In genomic region chr7:149144996-149145850, GRCh38 we compare ENCODE assay signal across 12 cellular contexts. TPM values are rescaled to one million over a fixed set of nuclear protein-coding genes. Genes with fewer than 3 reads are reported as not detected.
DNase-seq lines count a peak whose midpoint lies in the region; ATAC-seq and TF ChIP-seq lines count a peak whose summit lies in the region.
"Had no signal": no experiment of that assay in that cellular context is flagged by ENCODE, and none has a peak within 500 bp of the region (broad histone marks: within the 10 kb centered on the region; RNA-seq: fewer than 3 reads in every experiment).

No MANE protein-coding gene starts in this region.

- no peaks in the 10 kb centered on the region for H3K9me3 Mint-ChIP-seq in activated CD4-positive, alpha-beta memory T cell treated with anti-CD3 and anti-CD28 coated beads for 36 hours

- no peak for TF ChIP-seq POLR2A in transverse colon (IDR thresholded peaks at IDR 0.05)

- H3K9me3 ChIP-seq in BLaER1 treated with 17β-estradiol and CSF1 and Interleukin-3, amounts not matched to agents 10 nM and 100 nM (replicated peaks in 1 of 11) = no peaks in the 10 kb centered on the region
- no peaks in the 10 kb centered on the region for H3K9me3 ChIP-seq in transverse colon
- H3K9me3 ChIP-seq: uterus had no signal

- in situ Hi-C loops in transverse colon (cut with MboI; ENCODE audit: low pct_ligation_motif_present in 1 of 4, low pct_unique_long_range_greater_than_20kb in 1 of 4, low sequenced_read_pairs in 3 of 4) = no loop called here

- no peaks in the 10 kb centered on the region for H3K27me3 Mint-ChIP-seq in activated CD4-positive, alpha-beta memory T cell treated with anti-CD3 and anti-CD28 coated beads for 36 hours

- TF ChIP-seq EP300 in transverse colon (IDR thresholded peaks at IDR 0.05; ENCODE audit: low read depth) = no peak

- H3K36me3 ChIP-seq in BLaER1 treated with 17β-estradiol and CSF1 and Interleukin-3, amounts not matched to agents 10 nM and 100 nM = peaks cover 0 to 17% (median 5%) of the 10 kb centered on the region in 11 experiments; a peak in 8 of 22 replicates
- H3K36me3 ChIP-seq in H7 (replicated peaks; ENCODE audit: control insufficient read depth, insufficient read depth, low read length) (no peaks in the 10 kb centered on the region), transverse colon (no peaks in the 10 kb centered on the region)
- H3K36me3 ChIP-seq: uterus had no signal

- H3K27ac Mint-ChIP-seq in activated CD4-positive, alpha-beta memory T cell treated with anti-CD3 and anti-CD28 coated beads for 36 hours = peak overlapping the region; percentile 87

- peak overlapping the region; percentile 74 to 100 (median 96) for H3K4me3 ChIP-seq in BLaER1 treated with 17β-estradiol and CSF1 and Interleukin-3, amounts not matched to agents 10 nM and 100 nM
- H3K4me3 ChIP-seq in H7 (ENCODE audit: insufficient read depth, low read depth, low read length) = no peak overlapping the region
- no peak overlapping the region for H3K4me3 ChIP-seq in transverse colon
- H3K4me3 ChIP-seq: uterus had no signal

- DNase-seq in H7 (peak; percentile 71), iris pigment epithelial cell (ENCODE audit: low read depth) (peak; percentile 20), activated gamma-delta T cell treated with Interleukin-2 at 50 U/mL for 16 hours (no peak), transverse colon (no peak)
- DNase-seq in activated CD4-positive, alpha-beta memory T cell treated with anti-CD3 and anti-CD28 coated beads for 36 hours = no peak
- DNase-seq in central memory CD4-positive, alpha-beta T cell = no peak
- DNase-seq: amniotic stem cell, GDM1, head of caudate nucleus, uterus had no signal

- H4K20me1 ChIP-seq in BLaER1 treated with 17β-estradiol and CSF1 and Interleukin-3, amounts not matched to agents 10 nM and 100 nM = peaks cover 7 to 28% (median 23%) of the 10 kb centered on the region in 11 experiments; a peak in 19 of 22 replicates

- H3K4me1 Mint-ChIP-seq in activated CD4-positive, alpha-beta memory T cell treated with anti-CD3 and anti-CD28 coated beads for 36 hours (ENCODE audit: low read depth) = peaks cover 27% of the 10 kb centered on the region

- TF ChIP-seq CTCF in transverse colon (IDR thresholded peaks at IDR 0.05) = no peak

- H3K4me2 ChIP-seq in BLaER1 treated with 17β-estradiol and CSF1 and Interleukin-3, amounts not matched to agents 10 nM and 100 nM = peak overlapping the region; percentile 81 to 97 (median 91)

- peak overlapping the region; percentile 91 to 98 (median 96); a peak in 18 of 22 replicates for H3K9ac ChIP-seq in BLaER1 treated with 17β-estradiol and CSF1 and Interleukin-3, amounts not matched to agents 10 nM and 100 nM

- H3K36me3 Mint-ChIP-seq in activated CD4-positive, alpha-beta memory T cell treated with anti-CD3 and anti-CD28 coated beads for 36 hours = peaks cover 1% of the 10 kb centered on the region

- no peak for ATAC-seq in HG02885 (IDR thresholded peaks at IDR 0.05; ENCODE audit: poor library complexity, unreplicated experiment)

- peak overlapping the region; percentile 79 for H3K4me3 Mint-ChIP-seq in activated CD4-positive, alpha-beta memory T cell treated with anti-CD3 and anti-CD28 coated beads for 36 hours

- 77% methylated on average over 7 to 8 of the region's 8 CpGs for WGBS in transverse colon (ENCODE audit: low coverage in 1 of 2), 2 donors

- intact Hi-C loops in activated CD4-positive, alpha-beta memory T cell treated with anti-CD3 and anti-CD28 coated beads for 36 hours (cut with micrococcal nuclease) = loop anchor here (5.0 to 10.0 kb wide), 5 partner anchors 102 to 730 kb away; partner anchors contain the start of genes ATP6V0E2 and ZNF746
- intact Hi-C loops in transverse colon (cut with DNase I; ENCODE audit: low total_unique reads) = no loop called here

- H3K27me3 ChIP-seq in BLaER1 treated with 17β-estradiol and CSF1 and Interleukin-3, amounts not matched to agents 10 nM and 100 nM = no peaks in the 10 kb centered on the region
- no peaks in the 10 kb centered on the region for H3K27me3 ChIP-seq in H7 (ENCODE audit: control insufficient read depth, insufficient read depth, low read length)
- no peaks in the 10 kb centered on the region for H3K27me3 ChIP-seq in transverse colon
- H3K27me3 ChIP-seq: uterus had no signal

- H3K27ac ChIP-seq in BLaER1 treated with 17β-estradiol and CSF1 and Interleukin-3, amounts not matched to agents 10 nM and 100 nM = peak overlapping the region; percentile 88 to 97 (median 94); a peak in 21 of 22 replicates
- H3K27ac ChIP-seq in transverse colon = no peak overlapping the region
- H3K27ac ChIP-seq: uterus had no signal

- POLR2A ChIA-PET in activated CD4-positive, alpha-beta memory T cell treated with anti-CD3 and anti-CD28 coated beads for 36 hours (lab: Charles Lee) = interaction anchor here (3.4 kb wide), 1 partner anchor 19 kb away, joined by 32 read pairs; the partner anchor contains the start of gene ZNF425

- CTCF ChIA-PET in activated CD4-positive, alpha-beta memory T cell treated with anti-CD3 and anti-CD28 coated beads for 36 hours (lab: Charles Lee) = no interaction called here

- peaks cover 29 to 47% (median 40%) of the 10 kb centered on the region in 10 experiments for H3K4me1 ChIP-seq in BLaER1 treated with 17β-estradiol and CSF1 and Interleukin-3, amounts not matched to agents 10 nM and 100 nM
- peaks cover 0 to 23% (median 4%) of the 10 kb centered on the region in 4 donors for H3K4me1 ChIP-seq in transverse colon
- H3K4me1 ChIP-seq: uterus had no signal

RNA-seq across cellular contexts. Expression of gene ZNF398, which starts 2.0 kb away (rescaled TPM):
- total RNA-seq in H7 (2014; rRNA removed; shearing (Covaris generic)) = 43.0 and 55.2 TPM in 2 replicates
- 1 to 10 TPM; 8.4 to 9.4 TPM for total RNA-seq in activated CD4-positive, alpha-beta memory T cell treated with anti-CD3 and anti-CD28 coated beads for 36 hours
- total RNA-seq in transverse colon = 10 to 100 TPM; 13.7 to 37.0 (median 28.1) TPM

RNA-seq across cellular contexts. Expression of gene ZNF425, which starts 19.1 kb away (rescaled TPM):
- total RNA-seq in H7 (2014; rRNA removed; shearing (Covaris generic)) = 3.0 and 4.6 TPM in 2 replicates
- under 1 TPM; 0.74 to 0.75 TPM for total RNA-seq in activated CD4-positive, alpha-beta memory T cell treated with anti-CD3 and anti-CD28 coated beads for 36 hours
- total RNA-seq in transverse colon = 1 to 10 TPM in 3 of 4 donors, under 1 TPM in 1; 0.37 to 2.3 (median 1.6) TPM

RNA-seq across cellular contexts. Expression of gene ZNF282, which starts 50.1 kb away (rescaled TPM):
- total RNA-seq in H7 (2014; rRNA removed; shearing (Covaris generic)) = 32.8 and 34.1 TPM in 2 replicates
- 10 to 100 TPM; 61.7 to 61.9 TPM for total RNA-seq in activated CD4-positive, alpha-beta memory T cell treated with anti-CD3 and anti-CD28 coated beads for 36 hours
- 10 to 100 TPM; 18.3 to 40.8 (median 22.2) TPM for total RNA-seq in transverse colon

RNA-seq across cellular contexts. Expression of gene ZNF786, which starts 54.7 kb away (rescaled TPM):
- total RNA-seq in H7 (2014; rRNA removed; shearing (Covaris generic)) = 6.4 and 7.5 TPM in 2 replicates
- total RNA-seq in activated CD4-positive, alpha-beta memory T cell treated with anti-CD3 and anti-CD28 coated beads for 36 hours = 1 to 10 TPM; 4.5 to 6.1 TPM
- 1 to 10 TPM; 4.0 to 5.2 (median 5.2) TPM for total RNA-seq in transverse colon

Comparison
In these comparisons a context has a peak if more than half of its experiments do, and no peak if none do; other contexts are left out.
1. H3K27ac ChIP-seq: peak in BLaER1 treated with 17β-estradiol and CSF1 and Interleukin-3, amounts not matched to agents 10 nM and 100 nM (11 of 11); none in transverse colon (0 of 4).
2. H3K4me3 ChIP-seq: peak in BLaER1 treated with 17β-estradiol and CSF1 and Interleukin-3, amounts not matched to agents 10 nM and 100 nM (10 of 10); none in H7 (single experiment) and transverse colon (0 of 4).
3. DNase-seq: peak in H7 (single experiment) and iris pigment epithelial cell (single experiment); none in activated CD4-positive, alpha-beta memory T cell treated with anti-CD3 and anti-CD28 coated beads for 36 hours (single experiment), activated gamma-delta T cell treated with Interleukin-2 at 50 U/mL for 16 hours (single experiment), transverse colon (single experiment) and central memory CD4-positive, alpha-beta T cell (single experiment).